In genomic region chr2:28403388-28403956, GRCh38 we compare ENCODE assay signal across 11 cellular contexts. TPM values are rescaled to one million over a fixed set of nuclear protein-coding genes. Genes with fewer than 3 reads are reported as not detected.
DNase-seq lines count a peak whose midpoint lies in the region; ATAC-seq and TF ChIP-seq lines count a peak whose summit lies in the region.
"Had no signal": no experiment of that assay in that cellular context is flagged by ENCODE, and none has a peak within 500 bp of the region (broad histone marks: within the 10 kb centered on the region; RNA-seq: fewer than 3 reads in every experiment).

No MANE protein-coding gene starts in this region.

- H3K9me3 Mint-ChIP-seq in type B pancreatic cell = no peaks in the 10 kb centered on the region
- H3K9me3 Mint-ChIP-seq: nephron had no signal

- DNase-seq in Right ventricle myocardium inferior (ENCODE audit: missing footprints) (peak; percentile 37), left ventricle myocardium inferior (no peak), adrenal gland (peak in 5 of 7 donors; percentile 42 to 67 (median 52)), type B pancreatic cell (ENCODE audit: extremely low spot score, unreplicated experiment) (no peak), amniotic stem cell (lab: John Stamatoyannopoulos, UW) (no peak), NCI-H187 (lab: John Stamatoyannopoulos, UW) (no peak), brain microvascular endothelial cell (no peak)
- DNase-seq: left cardiac atrium, NCI-H2029 treated with DMSO at 0.1 percent for 48 hours had no signal

- H3K9me3 ChIP-seq in left ventricle myocardium inferior (replicated peaks) (no peaks in the 10 kb centered on the region), Loucy (ENCODE audit: insufficient read depth, low read depth, low read length) (no peaks in the 10 kb centered on the region), adrenal gland (replicated peaks in 1 of 3) (no peaks in the 10 kb centered on the region)

- peak overlapping the region; percentile 18 for H3K9ac ChIP-seq in Loucy (ENCODE audit: low read depth, low read length, poor library complexity, severe bottlenecking)

- H3K4me1 ChIP-seq in left ventricle myocardium inferior (peaks cover 100% of the 10 kb centered on the region), Loucy (ENCODE audit: insufficient read depth, low read length, poor library complexity, severe bottlenecking) (peaks cover 60% of the 10 kb centered on the region), adrenal gland (replicated peaks in 1 of 2) (peaks cover 71 to 97% of the 10 kb centered on the region in 2 donors)

- H3K27ac Mint-ChIP-seq in type B pancreatic cell = peak overlapping the region; percentile 31
- H3K27ac Mint-ChIP-seq: nephron had no signal

- peaks cover 9% of the 10 kb centered on the region for H3K36me3 Mint-ChIP-seq in type B pancreatic cell

- no peak overlapping the region for H3K4me3 ChIP-seq in left ventricle myocardium inferior
- H3K4me3 ChIP-seq in Loucy (ENCODE audit: low read length, poor library complexity, severe bottlenecking) = peak overlapping the region; percentile 83
- peak overlapping the region in 1 of 4 donors; percentile 11 for H3K4me3 ChIP-seq in adrenal gland
- H3K4me3 ChIP-seq in brain microvascular endothelial cell (ENCODE audit: low read depth, low read length) = no peak overlapping the region

- peak in 1 of 2 donors; percentile 4 for TF ChIP-seq POLR2A in adrenal gland (IDR thresholded peaks at IDR 0.05)

- H3K4me3 Mint-ChIP-seq in type B pancreatic cell = no peak overlapping the region
- H3K4me3 Mint-ChIP-seq: nephron had no signal

- H3K27me3 ChIP-seq in left ventricle myocardium inferior (ENCODE audit: low read depth) (no peaks in the 10 kb centered on the region), Loucy (ENCODE audit: insufficient read depth, low read length, poor library complexity, severe bottlenecking) (no peaks in the 10 kb centered on the region), adrenal gland (no peaks in the 10 kb centered on the region), brain microvascular endothelial cell (replicated peaks) (no peaks in the 10 kb centered on the region)

- peaks cover 15% of the 10 kb centered on the region for H3K4me1 Mint-ChIP-seq in type B pancreatic cell (ENCODE audit: unreplicated experiment)

- H3K27ac ChIP-seq in left ventricle myocardium inferior (replicated peaks) (no peak overlapping the region), adrenal gland (peak overlapping the region in 4 of 5 donors; percentile 4 to 100 (median 61)), brain microvascular endothelial cell (no peak overlapping the region)

- H2AFZ ChIP-seq in Loucy (ENCODE audit: low read length) = no peak overlapping the region

- ATAC-seq in Right ventricle myocardium inferior = no peak
- ATAC-seq: left cardiac atrium had no signal

- H3K79me2 ChIP-seq in Loucy (ENCODE audit: insufficient read depth, low read length) = peaks cover 98% of the 10 kb centered on the region

- H3K9me2 ChIP-seq in Loucy (replicated peaks; ENCODE audit: low read depth, low read length) = no peaks in the 10 kb centered on the region

- in situ Hi-C loops in brain microvascular endothelial cell (cut with HindIII; ENCODE audit: low pct_ligation_motif_present, low sequenced_read_pairs) = loop anchor here (25.0 kb wide), 1 partner anchor 641 kb away; the partner anchor contains the start of gene MRPL33

- no peaks in the 10 kb centered on the region for H3F3A ChIP-seq in Loucy (ENCODE audit: low read depth)

- H3K27me3 Mint-ChIP-seq in type B pancreatic cell = no peaks in the 10 kb centered on the region

- peaks cover 99% of the 10 kb centered on the region for H4K20me1 ChIP-seq in Loucy (ENCODE audit: insufficient read depth, low read length, poor library complexity, severe bottlenecking)

- intact Hi-C loops in Right ventricle myocardium inferior (cut with DNase I) (no loop called here), left ventricle myocardium inferior (cut with micrococcal nuclease) (no loop called here), adrenal gland (cut with DNase I) (loop anchor here (10.0 kb wide), 2 partner anchors 509 to 699 kb away; partner anchors contain the start of genes BABAM2 (in 1 of the 2) and RBKS (in 1 of the 2))

- WGBS in adrenal gland, 4 donors = 43 to 47% (median 47%) methylated on average over 6 to 7 of the region's 7 CpGs

- H3K36me3 ChIP-seq in left ventricle myocardium inferior (peaks cover 57% of the 10 kb centered on the region), Loucy (ENCODE audit: insufficient read depth, low read length) (peaks cover 90% of the 10 kb centered on the region), adrenal gland (replicated peaks in 1 of 2) (peaks cover 0 to 78% of the 10 kb centered on the region in 2 donors), brain microvascular endothelial cell (replicated peaks) (peaks cover 71% of the 10 kb centered on the region)

- TF ChIP-seq CTCF in left ventricle myocardium inferior (IDR thresholded peaks at IDR 0.05; ENCODE audit: borderline replicate concordance) (no peak), Loucy (conservative IDR thresholded peaks at IDR 0.05; ENCODE audit: low read length) (no peak), adrenal gland (IDR thresholded peaks at IDR 0.05) (no peak), type B pancreatic cell (conservative IDR thresholded peaks at IDR 0.05) (no peak), brain microvascular endothelial cell (IDR thresholded peaks at IDR 0.05; ENCODE audit: low read depth, low read length, missing control alignments) (no peak)

- peak overlapping the region; percentile 95 for H3K4me2 ChIP-seq in Loucy (ENCODE audit: low read depth, low read length, poor library complexity, severe bottlenecking)

RNA-seq across cellular contexts. Expression of gene FOSL2, which starts 10.8 kb away (rescaled TPM):
- total RNA-seq in Right ventricle myocardium inferior (48.5 TPM), left ventricle myocardium inferior (50.2 TPM), adrenal gland (100 to 1,000 TPM; 392 to 760 (median 431) TPM), type B pancreatic cell (ENCODE audit: low replicate concordance) (42.1 and 100 TPM in 2 replicates)
- 100 to 1,000 TPM in 1 of 3 donors, 10 to 100 TPM in 2; 83.3 to 143 (median 92.8) TPM for polyA plus RNA-seq in adrenal gland

Comparison
In these comparisons a context has a peak if more than half of its experiments do, and no peak if none do; other contexts are left out.
1. DNase-seq: peak in Right ventricle myocardium inferior (single experiment) and adrenal gland (5 of 7); none in left ventricle myocardium inferior (single experiment), type B pancreatic cell (single experiment), amniotic stem cell (single experiment), NCI-H187 (0 of 2) and brain microvascular endothelial cell (single experiment).
2. H3K27ac ChIP-seq: peak in adrenal gland (4 of 5); none in left ventricle myocardium inferior (single experiment) and brain microvascular endothelial cell (single experiment).
3. intact Hi-C loops: an anchor here in adrenal gland (10.0 kb wide); none called in Right ventricle myocardium inferior and left ventricle myocardium inferior.